Comparison of ENCODE assay signal across 26 cellular contexts in genomic region chr9:2134391-2134790, GRCh38.
DNase-seq lines count a peak whose midpoint lies in the region; ATAC-seq and TF ChIP-seq lines count a peak whose summit lies in the region.
"Had no signal": no experiment of that assay in that cellular context is flagged by ENCODE, and none has a peak within 500 bp of the region (broad histone marks: within the 10 kb centered on the region; RNA-seq: fewer than 3 reads in every experiment).

No MANE protein-coding gene starts in this region.

- peaks cover 6% of the 10 kb centered on the region; the same call in 1 of the 2 replicates for H3K36me3 Mint-ChIP-seq in HFFc6 (ENCODE audit: low read depth)

- H3K27me3 Mint-ChIP-seq in HFFc6 (ENCODE audit: insufficient read depth): no peaks in the 10 kb centered on the region; the same call in 1 of the 2 replicates
- H3K27me3 Mint-ChIP-seq: activated CD4-positive, alpha-beta memory T cell treated with anti-CD3 and anti-CD28 coated beads for 36 hours; effector memory CD8-positive, alpha-beta T cell; naive thymus-derived CD4-positive, alpha-beta T cell; stimulated activated naive CD8-positive, alpha-beta T cell treated with anti-CD3 and anti-CD28 coated beads, Interleukin-15, Interleukin-2, amounts not matched to agents 100 ng/mL and 50 ng/mL, for 24 hours; T-cell had no signal

- DNase-seq in HFFc6: no peak
- peak; percentile 12 for DNase-seq in astrocyte of the spinal cord (ENCODE audit: low read depth, low spot score)
- DNase-seq in iPS-NIHi7 (ENCODE audit: extremely low spot score): peak; percentile 12
- DNase-seq in renal cortical epithelial cell (ENCODE audit: low read depth): peak; percentile 36
- DNase-seq: activated CD4-positive, alpha-beta memory T cell treated with anti-CD3 and anti-CD28 coated beads for 36 hours; activated effector memory CD4-positive, alpha-beta T cell treated with anti-CD3 and anti-CD28 coated beads, Interleukin-2, amount 50 U/mL, for 16 hours; AML-193; colonic mucosa; effector memory CD8-positive, alpha-beta T cell; GDM1; mesenchymal stem cell; naive thymus-derived CD4-positive, alpha-beta T cell; NCI-H187; NCI-H2171 treated with DMSO at 0.1 percent for 48 hours; NCI-H526; posterior cingulate gyrus; sigmoid colon; SJCRH30; stimulated activated CD4-positive, alpha-beta T cell treated with anti-CD3 and anti-CD28 coated beads, Interleukin-15, amount 100 ng/mL, for 24 hours; T-cell had no signal

- H3K4me3 Mint-ChIP-seq in HFFc6: no peak overlapping the region
- H3K4me3 Mint-ChIP-seq: activated CD4-positive, alpha-beta memory T cell treated with anti-CD3 and anti-CD28 coated beads for 36 hours; effector memory CD8-positive, alpha-beta T cell; naive thymus-derived CD4-positive, alpha-beta T cell; stimulated activated naive CD8-positive, alpha-beta T cell treated with anti-CD3 and anti-CD28 coated beads, Interleukin-15, Interleukin-2, amounts not matched to agents 100 ng/mL and 50 ng/mL, for 24 hours; T-cell had no signal

- in situ Hi-C loops in astrocyte of the spinal cord (cut with HindIII; ENCODE audit: low sequenced_read_pairs): no loop called here

- no peak overlapping the region for H3K4me3 ChIP-seq in astrocyte of the spinal cord (ENCODE audit: low read depth, low read length)
- H3K4me3 ChIP-seq: colonic mucosa, esophagus muscularis mucosa, gastroesophageal sphincter, sigmoid colon, SJCRH30 had no signal

- TF ChIP-seq CTCF in HFFc6 (IDR thresholded peaks at IDR 0.05) (no peak), astrocyte of the spinal cord (IDR thresholded peaks at IDR 0.05; ENCODE audit: low read depth, low read length) (no peak)

- H3K4me1 Mint-ChIP-seq in HFFc6 (ENCODE audit: low read depth): peaks cover 30% of the 10 kb centered on the region

- peak overlapping the region; percentile 48 for H3K27ac Mint-ChIP-seq in HFFc6
- H3K27ac Mint-ChIP-seq: activated CD4-positive, alpha-beta memory T cell treated with anti-CD3 and anti-CD28 coated beads for 36 hours; effector memory CD8-positive, alpha-beta T cell; stimulated activated naive CD8-positive, alpha-beta T cell treated with anti-CD3 and anti-CD28 coated beads, Interleukin-15, Interleukin-2, amounts not matched to agents 100 ng/mL and 50 ng/mL, for 24 hours had no signal

- H3K9me3 Mint-ChIP-seq in HFFc6: no peaks in the 10 kb centered on the region
- H3K9me3 Mint-ChIP-seq: activated CD4-positive, alpha-beta memory T cell treated with anti-CD3 and anti-CD28 coated beads for 36 hours; effector memory CD8-positive, alpha-beta T cell; naive thymus-derived CD4-positive, alpha-beta T cell; stimulated activated naive CD8-positive, alpha-beta T cell treated with anti-CD3 and anti-CD28 coated beads, Interleukin-15, Interleukin-2, amounts not matched to agents 100 ng/mL and 50 ng/mL, for 24 hours; T-cell had no signal

- ATAC-seq in HG02938 (IDR thresholded peaks at IDR 0.05; ENCODE audit: unreplicated experiment) (no peak), SK-N-SH treated with all-trans-retinoic acid at 6 μM for 48 hours (no peak), HG03378 (IDR thresholded peaks at IDR 0.05; ENCODE audit: unreplicated experiment) (no peak)
- ATAC-seq: effector memory CD8-positive, alpha-beta T cell; gastroesophageal sphincter; naive thymus-derived CD4-positive, alpha-beta T cell; T-cell had no signal

TF ChIP-seq in SK-N-SH treated with all-trans-retinoic acid at 6 μM for 48 hours, 23 proteins besides CTCF, POLR2A, EP300 and RAD21:
- TF ChIP-seq TOX (CRISPR knock-in tag; IDR thresholded peaks at IDR 0.05; ENCODE audit: borderline replicate concordance): no peak
- no peak for TF ChIP-seq TSHZ2 (CRISPR knock-in tag; IDR thresholded peaks at IDR 0.05)
- TF ChIP-seq ZNF8 (CRISPR knock-in tag; IDR thresholded peaks at IDR 0.05): no peak
- TF ChIP-seq CREB5 (CRISPR knock-in tag; IDR thresholded peaks at IDR 0.05; ENCODE audit: low read depth): no peak
- TF ChIP-seq ZNF70 (CRISPR knock-in tag; IDR thresholded peaks at IDR 0.05): no peak
- no peak for TF ChIP-seq GLIS3 (CRISPR knock-in tag; IDR thresholded peaks at IDR 0.05)
- no peak for TF ChIP-seq CSDC2 (CRISPR knock-in tag; IDR thresholded peaks at IDR 0.05)
- TF ChIP-seq OSR1 (CRISPR knock-in tag; IDR thresholded peaks at IDR 0.05): no peak
